Comparison of ENCODE assay signal across 16 cellular contexts in genomic region chr4:155704841-155705404, GRCh38. TPM values are rescaled to one million over a fixed set of nuclear protein-coding genes. Genes with fewer than 3 reads are reported as not detected.
A peak's percentile ranks its signal among the peaks of the same experiment; 100 is the strongest.
DNase-seq lines count a peak whose midpoint lies in the region; ATAC-seq, FAIRE-seq and TF ChIP-seq lines count a peak whose summit lies in the region.
"Had no signal": no experiment of that assay in that cellular context is flagged by ENCODE, and none has a peak within 500 bp of the region (broad histone marks: within the 10 kb centered on the region; RNA-seq: fewer than 3 reads in every experiment).

No MANE protein-coding gene starts in this region.

- no peaks in the 10 kb centered on the region for H3K27me3 Mint-ChIP-seq in mesothelial cell of epicardium (ENCODE audit: low read depth)
- H3K27me3 Mint-ChIP-seq: CD4-positive, CD25-positive, alpha-beta regulatory T cell had no signal

- H3K9me3 Mint-ChIP-seq in mesothelial cell of epicardium, result no peaks in the 10 kb centered on the region

- H3K79me2 ChIP-seq in smooth muscle cell (ENCODE audit: low read depth), result peaks cover 37% of the 10 kb centered on the region

- ATAC-seq in Right ventricle myocardium superior (ENCODE audit: poor library complexity) (no peak), HG02885 (IDR thresholded peaks at IDR 0.05; ENCODE audit: poor library complexity, unreplicated experiment) (no peak), GM21381 (IDR thresholded peaks at IDR 0.05; ENCODE audit: unreplicated experiment) (no peak)

- TF ChIP-seq CTCF in left ventricle myocardium inferior (IDR thresholded peaks at IDR 0.05; ENCODE audit: borderline replicate concordance) (no peak), mesothelial cell of epicardium (IDR thresholded peaks at IDR 0.05; ENCODE audit: unreplicated experiment) (no peak), smooth muscle cell (IDR thresholded peaks at IDR 0.05; ENCODE audit: borderline replicate concordance, insufficient read depth, poor library complexity, severe bottlenecking) (no peak), kidney (IDR thresholded peaks at IDR 0.05; ENCODE audit: borderline replicate concordance, extremely low read depth, insufficient read depth) (no peak)

- DNase-seq in left ventricle myocardium inferior (no peak), Right ventricle myocardium superior (no peak), mesothelial cell of epicardium (ENCODE audit: low spot score in 2 of 2, unreplicated experiment in 2 of 2) (no peak), smooth muscle cell (lab: John Stamatoyannopoulos, UW; ENCODE audit: unreplicated experiment) (no peak), kidney (no peak)
- DNase-seq: 8988T; AML-193; CD4-positive, CD25-positive, alpha-beta regulatory T cell; HCEC 1CT; HFFc6; KBM-7 had no signal

- WGBS in smooth muscle cell (ENCODE audit: low lambda C conversion rate), result 87% methylated on average over 12 of the region's 12 CpGs

- peaks cover 61% of the 10 kb centered on the region for H3K4me1 ChIP-seq in left ventricle myocardium inferior
- peaks cover 11% of the 10 kb centered on the region for H3K4me1 ChIP-seq in smooth muscle cell (ENCODE audit: low read depth)
- peaks cover 5 to 7% of the 10 kb centered on the region in 2 donors for H3K4me1 ChIP-seq in kidney (ENCODE audit: control insufficient read depth in 1 of 2, insufficient read depth in 1 of 2, low read depth in 1 of 2, low read length in 2 of 2)
- H3K4me1 ChIP-seq: BLaER1 had no signal

- H3K9me3 ChIP-seq in left ventricle myocardium inferior (replicated peaks) (no peaks in the 10 kb centered on the region), smooth muscle cell (replicated peaks; ENCODE audit: low read depth) (no peaks in the 10 kb centered on the region), kidney (ENCODE audit: control insufficient read depth in 1 of 2, low read length in 2 of 2) (no peaks in the 10 kb centered on the region)
- H3K9me3 ChIP-seq: BLaER1 had no signal

- H3K9ac ChIP-seq in smooth muscle cell (ENCODE audit: low read depth) (no peak overlapping the region), kidney (ENCODE audit: low read length in 2 of 2) (no peak overlapping the region)
- H3K9ac ChIP-seq: BLaER1 had no signal

- peaks cover 13% of the 10 kb centered on the region for H3F3A ChIP-seq in smooth muscle cell (ENCODE audit: low read depth)

- no peak overlapping the region for H3K4me2 ChIP-seq in smooth muscle cell
- H3K4me2 ChIP-seq: BLaER1 had no signal

- peaks cover 39% of the 10 kb centered on the region for H3K4me1 Mint-ChIP-seq in mesothelial cell of epicardium
- H3K4me1 Mint-ChIP-seq: CD4-positive, CD25-positive, alpha-beta regulatory T cell had no signal

- intact Hi-C loops in left ventricle myocardium inferior (cut with micrococcal nuclease) (no loop called here), Right ventricle myocardium superior (cut with DNase I) (no loop called here), kidney (cut with DNase I) (no loop called here)

- no peak overlapping the region for H2AFZ ChIP-seq in smooth muscle cell (ENCODE audit: low read depth)

- FAIRE-seq in kidney (lab: Jason Lieb, UNC), result no peak
- FAIRE-seq: GM12892 had no signal

- H3K4me3 Mint-ChIP-seq in mesothelial cell of epicardium, result no peak overlapping the region
- H3K4me3 Mint-ChIP-seq: CD4-positive, CD25-positive, alpha-beta regulatory T cell; HFFc6 had no signal

- peaks cover 21% of the 10 kb centered on the region for H3K36me3 Mint-ChIP-seq in mesothelial cell of epicardium
- H3K36me3 Mint-ChIP-seq: CD4-positive, CD25-positive, alpha-beta regulatory T cell had no signal

- H3K4me3 ChIP-seq in left ventricle myocardium inferior, result no peak overlapping the region
- H3K4me3 ChIP-seq in smooth muscle cell, result no peak overlapping the region
- no peak overlapping the region for H3K4me3 ChIP-seq in kidney (ENCODE audit: low read length in 2 of 2)
- H3K4me3 ChIP-seq: BLaER1 had no signal

- H3K36me3 ChIP-seq in left ventricle myocardium inferior, result no peaks in the 10 kb centered on the region
- H3K36me3 ChIP-seq in smooth muscle cell (ENCODE audit: low read depth), result peaks cover 22% of the 10 kb centered on the region
- H3K36me3 ChIP-seq in kidney (ENCODE audit: control insufficient read depth in 1 of 2, insufficient read depth in 2 of 2, low read length in 2 of 2), result peaks cover 0 to 4% of the 10 kb centered on the region in 2 donors
- H3K36me3 ChIP-seq: BLaER1 had no signal

- H4K20me1 ChIP-seq in smooth muscle cell (ENCODE audit: low read depth), result peaks cover 28% of the 10 kb centered on the region
- H4K20me1 ChIP-seq: BLaER1 had no signal

- peak overlapping the region; percentile 54 for H3K27ac ChIP-seq in left ventricle myocardium inferior (replicated peaks)
- H3K27ac ChIP-seq in smooth muscle cell (ENCODE audit: low read depth), result peak overlapping the region; percentile 46
- H3K27ac ChIP-seq in kidney (ENCODE audit: low read depth in 2 of 2, low read length in 2 of 2), result no peak overlapping the region
- H3K27ac ChIP-seq: BLaER1 had no signal

- H3K27ac Mint-ChIP-seq in mesothelial cell of epicardium, result peak overlapping the region; percentile 93
- H3K27ac Mint-ChIP-seq: CD4-positive, CD25-positive, alpha-beta regulatory T cell; HFFc6 had no signal

- H3K27me3 ChIP-seq in left ventricle myocardium inferior (ENCODE audit: low read depth) (no peaks in the 10 kb centered on the region), smooth muscle cell (ENCODE audit: low read depth) (no peaks in the 10 kb centered on the region)
- H3K27me3 ChIP-seq: BLaER1 had no signal

RNA-seq across cellular contexts. Expression of gene GUCY1A1, which starts 38.3 kb away (rescaled TPM):
- total RNA-seq in left ventricle myocardium inferior (43.0 TPM), Right ventricle myocardium superior (82.5 TPM), mesothelial cell of epicardium (49.1 to 52.3 TPM (median 52.2 TPM) in 3 replicates), smooth muscle cell (269 and 295 TPM in 2 replicates), kidney (64.6 TPM)
- polyA plus RNA-seq in smooth muscle cell (138 and 172 TPM in 2 replicates), kidney (ENCODE audit: insufficient read depth, low read depth, low replicate concordance) (6.9 TPM)
- total RNA-seq: HFFc6 had no signal
- polyA plus RNA-seq: CD4-positive, CD25-positive, alpha-beta regulatory T cell had no signal

RNA-seq across cellular contexts. Expression of gene GUCY1B1, which starts 53.9 kb away (rescaled TPM):
- total RNA-seq in left ventricle myocardium inferior (12.6 TPM), Right ventricle myocardium superior (25.1 TPM), mesothelial cell of epicardium (17.1 to 18.6 TPM (median 17.4 TPM) in 3 replicates), smooth muscle cell (32.2 and 35.4 TPM in 2 replicates), kidney (24.7 TPM)
- polyA plus RNA-seq in smooth muscle cell (16.3 and 26.7 TPM in 2 replicates), kidney (ENCODE audit: insufficient read depth, low read depth, low replicate concordance) (13.2 TPM)
- total RNA-seq: HT-29 had no signal

Comparison
In these comparisons a context has a peak if more than half of its experiments do, and no peak if none do; other contexts are left out.
1. H3K27ac ChIP-seq: peak in left ventricle myocardium inferior (single experiment) and smooth muscle cell (single experiment); none in kidney (0 of 2).